8 cellular contexts compared by ENCODE assay signal in genomic region chr2:45889053-45889452, GRCh38.
DNase-seq lines count a peak whose midpoint lies in the region; ATAC-seq and TF ChIP-seq lines count a peak whose summit lies in the region.

No MANE protein-coding gene starts in this region.

- H3K36me3 Mint-ChIP-seq in nephron (ENCODE audit: low read depth): no peaks in the 10 kb centered on the region

- peak overlapping the region; percentile 22 to 65 (median 59) for H3K27ac Mint-ChIP-seq in nephron

- H3K27me3 Mint-ChIP-seq in nephron (ENCODE audit: low read depth): peaks cover 12% of the 10 kb centered on the region

- in situ Hi-C loops in astrocyte of the cerebellum (cut with HindIII; ENCODE audit: low sequenced_read_pairs): no loop called here

- peaks cover 78% of the 10 kb centered on the region for H3K4me1 Mint-ChIP-seq in nephron

- peak; percentile 83 for DNase-seq in BE2C
- DNase-seq in NCI-H345 treated with DMSO at 0.1 percent for 48 hours (lab: John Stamatoyannopoulos, UW; ENCODE audit: unreplicated experiment): peak; percentile 51
- DNase-seq in astrocyte of the cerebellum (ENCODE audit: low read depth): no peak
- no peak for DNase-seq in hepatic stellate cell (ENCODE audit: low spot score)
- no peak for DNase-seq in HT-29 (ENCODE audit: low spot score)

- H3K4me1 ChIP-seq in BE2C: peaks cover 61% of the 10 kb centered on the region

- ATAC-seq in GM18868 (IDR thresholded peaks at IDR 0.05; ENCODE audit: unreplicated experiment) (peak; percentile 71), HG03039 (IDR thresholded peaks at IDR 0.05; ENCODE audit: unreplicated experiment) (peak; percentile 84)

- H3K4me3 Mint-ChIP-seq in nephron: peak overlapping the region in 1 of 3 experiments; percentile 19

- H3K9me3 Mint-ChIP-seq in nephron: no peaks in the 10 kb centered on the region

- no peaks in the 10 kb centered on the region for H3K36me3 ChIP-seq in BE2C

- no peaks in the 10 kb centered on the region for H3K27me3 ChIP-seq in BE2C

- peak; percentile 53 for TF ChIP-seq CTCF in BE2C (IDR thresholded peaks at IDR 0.05; ENCODE audit: low read depth, low read length)
- TF ChIP-seq CTCF in astrocyte of the cerebellum (IDR thresholded peaks at IDR 0.05; ENCODE audit: low read depth, low read length, missing control alignments): peak; percentile 21
- peak in 1 of 3 experiments; percentile 16 for TF ChIP-seq CTCF in nephron (IDR thresholded peaks at IDR 0.05; ENCODE audit: unreplicated experiment in 3 of 3)

- no peak overlapping the region for H3K4me3 ChIP-seq in BE2C (ENCODE audit: low read depth, low read length)
- no peak overlapping the region for H3K4me3 ChIP-seq in astrocyte of the cerebellum (ENCODE audit: low read depth, low read length)

- H3K9me3 ChIP-seq in BE2C: no peaks in the 10 kb centered on the region

Comparison
In these comparisons a context has a peak if more than half of its experiments do, and no peak if none do; other contexts are left out.
1. DNase-seq: peak in BE2C (single experiment) and NCI-H345 treated with DMSO at 0.1 percent for 48 hours (single experiment); none in astrocyte of the cerebellum (single experiment), hepatic stellate cell (single experiment) and HT-29 (single experiment).